ENCODE assay signal across 9 cellular contexts in the genomic region with DNA sequence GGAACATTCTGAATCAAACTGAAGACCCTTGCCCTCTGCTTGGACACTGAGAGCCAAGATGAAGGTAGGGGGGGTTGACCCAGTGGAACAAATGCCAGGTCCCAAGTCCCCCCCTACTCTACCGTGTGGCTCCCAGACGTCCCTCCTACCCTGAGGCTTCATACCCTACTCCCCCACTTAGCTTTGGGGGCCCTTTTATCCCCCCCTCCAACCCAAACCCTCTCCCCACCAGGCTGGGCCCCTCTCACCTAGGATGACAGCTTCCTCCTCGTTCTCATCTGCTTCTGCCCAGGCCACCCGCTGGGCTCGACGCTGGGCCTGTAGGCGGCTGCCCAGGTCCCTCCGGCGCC. TPM values are rescaled to one million over a fixed set of nuclear protein-coding genes. Genes with fewer than 3 reads are reported as not detected.
DNase-seq lines count a peak whose midpoint lies in the region; ATAC-seq and TF ChIP-seq lines count a peak whose summit lies in the region.
"Had no signal": no experiment of that assay in that cellular context is flagged by ENCODE, and none has a peak within 500 bp of the region (broad histone marks: within the 10 kb centered on the region; RNA-seq: fewer than 3 reads in every experiment).

No MANE protein-coding gene starts in this region.

- H3K27ac ChIP-seq in A673 (ENCODE audit: low read depth, low read length, poor library complexity, severe bottlenecking) (peak overlapping the region; percentile 87), HUES6 (ENCODE audit: low read depth, low read length) (no peak overlapping the region), breast epithelium (peak overlapping the region; percentile 89 to 91)

- H3K27me3 ChIP-seq in A673 (replicated peaks; ENCODE audit: insufficient read depth, low read depth, low read length, poor library complexity) (no peaks in the 10 kb centered on the region), HUES6 (ENCODE audit: control insufficient read depth, insufficient read depth, low read length) (no peaks in the 10 kb centered on the region), breast epithelium (no peaks in the 10 kb centered on the region), mucosa of stomach (ENCODE audit: control insufficient read depth, insufficient read depth, low read length) (no peaks in the 10 kb centered on the region)

- H3K4me1 ChIP-seq in A673 (ENCODE audit: insufficient read depth, low read length, poor library complexity, severe bottlenecking) = peaks cover 8% of the 10 kb centered on the region
- peaks cover 8% of the 10 kb centered on the region for H3K4me1 ChIP-seq in HUES6 (ENCODE audit: control insufficient read depth, insufficient read depth, low read length)
- H3K4me1 ChIP-seq in breast epithelium = peaks cover 0 to 11% of the 10 kb centered on the region in 2 donors
- peaks cover 7% of the 10 kb centered on the region for H3K4me1 ChIP-seq in mucosa of stomach (ENCODE audit: control insufficient read depth, insufficient read depth, low read length)

- peak overlapping the region; percentile 71 for H3K4me3 ChIP-seq in A673 (ENCODE audit: low read depth, low read length, poor library complexity, severe bottlenecking)
- peak overlapping the region; percentile 92 for H3K4me3 ChIP-seq in HUES6 (ENCODE audit: low read depth, low read length)
- peak overlapping the region; percentile 70 to 83 (median 79) for H3K4me3 ChIP-seq in breast epithelium
- H3K4me3 ChIP-seq in mucosa of stomach (ENCODE audit: low read length) = peak overlapping the region; percentile 89

- DNase-seq in A673 (ENCODE audit: low spot score) = no peak
- no peak for DNase-seq in breast epithelium (ENCODE audit: low spot score in 2 of 2)
- no peak for DNase-seq in NCI-H2029 (lab: John Stamatoyannopoulos, UW)
- DNase-seq in iPS-NIHi7 (ENCODE audit: extremely low spot score) = no peak
- DNase-seq in NCI-H446 treated with DMSO at 0.1 percent for 48 hours (lab: John Stamatoyannopoulos, UW) = no peak
- DNase-seq: occipital lobe had no signal

- H3K36me3 ChIP-seq in A673 (ENCODE audit: insufficient read depth, low read length, poor library complexity, severe bottlenecking) (peaks cover 26% of the 10 kb centered on the region), HUES6 (ENCODE audit: control insufficient read depth, insufficient read depth, low read length) (peaks cover 28% of the 10 kb centered on the region), breast epithelium (peaks cover 14% of the 10 kb centered on the region), mucosa of stomach (ENCODE audit: control insufficient read depth, insufficient read depth, low read length) (peaks cover 3% of the 10 kb centered on the region)

- no peak for ATAC-seq in HG02970 (IDR thresholded peaks at IDR 0.05; ENCODE audit: low FRiP score, unreplicated experiment)

- BruUV-seq in A673 (replicated peaks; lab: Mats Ljungman, UMichigan) = no TSS peak

- peak overlapping the region; percentile 80 for H3K9ac ChIP-seq in HUES6 (ENCODE audit: low read length)
- H3K9ac ChIP-seq in mucosa of stomach (ENCODE audit: low read length) = peak overlapping the region; percentile 80

- intact Hi-C loops in A673 (cut with micrococcal nuclease; ENCODE audit: unreplicated experiment) = no loop called here
- intact Hi-C loops in breast epithelium (cut with DNase I; ENCODE audit: low total_unique reads) = no loop called here

- CTCF ChIA-PET in A673 (lab: Charles Lee) = no interaction called here

- POLR2A ChIA-PET in A673 (lab: Charles Lee; ENCODE audit: low non-redundant PET) = no interaction called here

- H3K9me3 ChIP-seq in A673 (ENCODE audit: low read depth, low read length, poor library complexity, severe bottlenecking) = no peaks in the 10 kb centered on the region
- no peaks in the 10 kb centered on the region for H3K9me3 ChIP-seq in HUES6 (ENCODE audit: control insufficient read depth, insufficient read depth, low read depth, low read length)
- H3K9me3 ChIP-seq in breast epithelium = no peaks in the 10 kb centered on the region
- H3K9me3 ChIP-seq in mucosa of stomach (ENCODE audit: control insufficient read depth, low read length) = no peaks in the 10 kb centered on the region

- TF ChIP-seq CTCF in A673 (conservative IDR thresholded peaks at IDR 0.05; ENCODE audit: low read depth, low read length) = no peak
- TF ChIP-seq CTCF in breast epithelium (IDR thresholded peaks at IDR 0.05) = no peak

- no peak for TF ChIP-seq POLR2A in breast epithelium (IDR thresholded peaks at IDR 0.05)

RNA-seq across cellular contexts. Expression of a gene that starts 1.5 kb away (rescaled TPM):
- total RNA-seq in A673 (2021) (60.2 and 72.0 TPM in 2 replicates), breast epithelium (10 to 100 TPM; 87.1 to 91.8 (median 89.8) TPM)

RNA-seq across cellular contexts. Expression of a gene that starts 6.4 kb away (rescaled TPM):
- 79.9 and 81.3 TPM in 2 replicates for total RNA-seq in A673 (2021)
- 10 to 100 TPM; 35.2 to 43.6 (median 39.1) TPM for total RNA-seq in breast epithelium

RNA-seq across cellular contexts. Expression of a gene that starts 29.6 kb away (rescaled TPM):
- 6.1 and 7.5 TPM in 2 replicates for total RNA-seq in A673 (2021)
- 10 to 100 TPM in 2 of 3 donors, 1 to 10 TPM in 1; 9.3 to 12.1 (median 11.3) TPM for total RNA-seq in breast epithelium

RNA-seq across cellular contexts. Expression of a gene that starts 36.0 kb away (rescaled TPM):
- total RNA-seq in A673 (2021) = 1.1 and 1.5 TPM in 2 replicates
- total RNA-seq in breast epithelium = 1 to 10 TPM in 2 of 3 donors, under 1 TPM in 1; 0.48 to 4.9 (median 3.1) TPM
- total RNA-seq: occipital lobe had no signal

RNA-seq across cellular contexts. Expression of a gene that starts 43.3 kb away (rescaled TPM):
- total RNA-seq in A673 (2021) (17.6 and 20.4 TPM in 2 replicates), breast epithelium (10 to 100 TPM; 15.4 to 18.3 (median 16.3) TPM)
